19 cellular contexts compared by ENCODE assay signal in the genomic region with DNA sequence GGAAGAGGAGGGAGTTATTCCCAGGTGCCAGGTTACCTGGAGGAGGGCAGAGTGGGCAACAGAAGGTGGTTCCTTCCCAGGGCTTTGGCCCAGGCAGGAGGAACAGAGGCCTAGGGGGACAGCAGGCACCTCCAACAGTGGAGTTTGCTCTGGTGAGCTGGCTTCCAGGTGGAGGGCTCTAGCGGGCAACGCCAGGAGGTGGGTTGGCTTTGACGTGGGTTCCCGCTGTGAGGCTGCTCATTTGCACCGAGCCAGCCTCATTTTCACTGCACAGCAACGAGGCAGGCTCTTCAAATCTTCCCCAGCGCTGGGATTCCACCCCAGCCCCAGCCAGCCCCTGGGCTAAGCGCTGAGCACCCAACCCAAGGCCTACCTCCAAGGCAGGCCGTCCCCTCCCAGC. TPM values are rescaled to one million over a fixed set of nuclear protein-coding genes. Genes with fewer than 3 reads are reported as not detected.
DNase-seq lines count a peak whose midpoint lies in the region; ATAC-seq, FAIRE-seq and TF ChIP-seq lines count a peak whose summit lies in the region.
"Had no signal": no experiment of that assay in that cellular context is flagged by ENCODE, and none has a peak within 500 bp of the region (broad histone marks: within the 10 kb centered on the region; RNA-seq: fewer than 3 reads in every experiment).

No MANE protein-coding gene starts in this region.

- TF ChIP-seq POLR2A in H1 (IDR thresholded peaks at IDR 0.05; ENCODE audit: control extremely low read depth in 1 of 2, low read depth in 2 of 2, low read length in 2 of 2) = no peak

- H2BK15ac ChIP-seq in H1 (ENCODE audit: low read length) = no peak overlapping the region

- peaks cover 2% of the 10 kb centered on the region; the same call in 1 of the 2 replicates for H3K23me2 ChIP-seq in H1 (ENCODE audit: low read depth, low read length)

- POLR2A ChIA-PET in CD4-positive, alpha-beta T cell (lab: Charles Lee) = interaction anchor here (0.7 to 5.4 kb wide), 9 partner anchors 8 to 276 kb away, joined by 3 to 48 read pairs (median 6); partner anchors contain the start of genes IGSF9B, JAM3 and VPS26B
- POLR2A ChIA-PET in H1 (lab: Charles Lee; ENCODE audit: partially characterized antibody) = interaction anchor here (0.6 to 3.1 kb wide), 3 partner anchors 9 to 181 kb away, joined by 3 to 16 read pairs (median 3); partner anchors contain the start of gene IGSF9B

- peak overlapping the region; percentile 68 for H3K4me3 Mint-ChIP-seq in CD4-positive, alpha-beta T cell
- H3K4me3 Mint-ChIP-seq: dendritic cell treated with granulocyte-macrophage colony-stimulating factor and Interleukin-4, amounts not matched to agents 40 ng/mL and 50 ng/mL, for 4 days; memory B cell had no signal

- peak overlapping the region; percentile 27 for H2BK5ac ChIP-seq in H1 (ENCODE audit: low read depth, low read length)

- H3K27me3 ChIP-seq in BE2C (no peaks in the 10 kb centered on the region), H1 (replicated peaks in 1 of 4; ENCODE audit: control insufficient read depth in 3 of 4, extremely low read depth in 1 of 4, insufficient read depth in 3 of 4, low read length in 3 of 4) (no peaks in the 10 kb centered on the region; a peak in 1 of 7 replicates)
- no peaks in the 10 kb centered on the region for H3K27me3 ChIP-seq in CD4-positive, alpha-beta T cell (ENCODE audit: control insufficient read depth, insufficient read depth, low read length)
- H3K27me3 ChIP-seq: pancreas had no signal

- CTCF ChIA-PET in CD4-positive, alpha-beta T cell (lab: Charles Lee) = interaction anchor here (1.2 to 3.1 kb wide), 5 partner anchors 8 to 327 kb away, joined by 3 to 26 read pairs (median 3); partner anchors contain the start of genes GLB1L3 and IGSF9B
- CTCF ChIA-PET in H1 (lab: Charles Lee; ENCODE audit: partially characterized antibody) = interaction anchor here (0.9 to 8.1 kb wide), 17 partner anchors 10 to 187 kb away, joined by 3 to 52 read pairs (median 6); no protein-coding TSS in a partner anchor

- H3K79me2 ChIP-seq in H1 (ENCODE audit: control insufficient read depth in 1 of 2, insufficient read depth in 2 of 2, low read length in 2 of 2) = peaks cover 3 to 63% of the 10 kb centered on the region in 2 experiments; a peak in 3 of 4 replicates

- H2BK12ac ChIP-seq in H1 (ENCODE audit: low read depth, low read length) = peak overlapping the region; percentile 17; the same call in 1 of the 2 replicates

- TF ChIP-seq CTCF in BE2C (IDR thresholded peaks at IDR 0.05; ENCODE audit: low read depth, low read length) (no peak), H1 (IDR thresholded peaks at IDR 0.05; ENCODE audit: control extremely low read depth in 1 of 3, insufficient read depth in 1 of 3, low read depth in 1 of 3, low read length in 3 of 3) (no peak)
- no peak for TF ChIP-seq CTCF in CD4-positive, alpha-beta T cell (IDR thresholded peaks at IDR 0.05)

- H3K79me1 ChIP-seq in H1 (ENCODE audit: low read depth, low read length) = peaks cover 38% of the 10 kb centered on the region

- no peaks in the 10 kb centered on the region for H3K9me3 Mint-ChIP-seq in CD4-positive, alpha-beta T cell
- H3K9me3 Mint-ChIP-seq: CD8-positive, alpha-beta memory T cell; dendritic cell treated with granulocyte-macrophage colony-stimulating factor and Interleukin-4, amounts not matched to agents 40 ng/mL and 50 ng/mL, for 4 days; memory B cell had no signal

- no peak overlapping the region for H3K14ac ChIP-seq in H1 (ENCODE audit: insufficient read length)

- WGBS in H1 (ENCODE audit: extremely low coverage in 1 of 2, insufficient coverage in 1 of 2, insufficient read length in 1 of 2, insufficient replicate concordance in 2 of 2, low coverage in 1 of 2, low lambda C conversion rate in 2 of 2, missing lambda C conversion rate in 1 of 2), 2 experiments = 53% methylated on average over 7 of the region's 9 CpGs; no CpG with 5 or more reads in 1 of the 2 experiments

- H3K56ac ChIP-seq in H1 (replicated peaks; ENCODE audit: insufficient read length, low read depth, low read length) = no peak overlapping the region

- H3K27ac ChIP-seq in CD4-positive, alpha-beta T cell (ENCODE audit: low read depth, low read length) = no peak overlapping the region
- H3K27ac ChIP-seq in H1 (ENCODE audit: low read depth, low read length) = no peak overlapping the region
- H3K27ac ChIP-seq: GM23248, pancreas, PC-9, spleen, suprapubic skin had no signal

- TF ChIP-seq EP300 in H1 (IDR thresholded peaks at IDR 0.05; ENCODE audit: borderline replicate concordance in 1 of 2, low read depth in 2 of 2, low read length in 2 of 2) = no peak

- ATAC-seq in CD4-positive, alpha-beta T cell (ENCODE audit: poor library complexity) = no peak
- ATAC-seq in HG03095 (IDR thresholded peaks at IDR 0.05; ENCODE audit: unreplicated experiment) = no peak

- no peaks in the 10 kb centered on the region for H3K9me3 ChIP-seq in BE2C
- no peaks in the 10 kb centered on the region for H3K9me3 ChIP-seq in CD4-positive, alpha-beta T cell (ENCODE audit: control insufficient read depth, low read length)
- H3K9me3 ChIP-seq in H1 (ENCODE audit: insufficient read depth in 2 of 2, low read depth in 1 of 2, low read length in 1 of 2) = no peaks in the 10 kb centered on the region
- H3K9me3 ChIP-seq: pancreas, spleen, suprapubic skin had no signal

- H2BK20ac ChIP-seq in H1 (ENCODE audit: low read length) = 0 out of 2 replicates have a peak overlapping the region, but pooled peaks have one; percentile 48

- peaks cover 55% of the 10 kb centered on the region for H3K4me1 ChIP-seq in BE2C
- peaks cover 19 to 75% (median 60%) of the 10 kb centered on the region in 4 experiments for H3K4me1 ChIP-seq in H1 (replicated peaks in 1 of 4; ENCODE audit: control insufficient read depth in 3 of 4, insufficient read depth in 4 of 4, low read length in 3 of 4)
- H3K4me1 ChIP-seq: pancreas had no signal

- no peak overlapping the region for H3K23ac ChIP-seq in H1 (ENCODE audit: insufficient read length)

- no peak for FAIRE-seq in H1 (lab: Jason Lieb, UNC)
- FAIRE-seq: G401.6, pancreas had no signal

- H3K4me1 Mint-ChIP-seq in CD4-positive, alpha-beta T cell (ENCODE audit: low read depth) = peaks cover 71% of the 10 kb centered on the region

- no peak overlapping the region; a peak in 1 of 7 replicates for H3K9ac ChIP-seq in H1 (replicated peaks in 1 of 4; ENCODE audit: extremely low read depth in 1 of 4, low read depth in 3 of 4, low read length in 3 of 4)
- H3K9ac ChIP-seq: GM23248 had no signal

- H4K20me1 ChIP-seq in H1 (replicated peaks in 1 of 2; ENCODE audit: control insufficient read depth in 1 of 2, insufficient read depth in 2 of 2, low read length in 2 of 2) = peaks cover 27 to 49% of the 10 kb centered on the region in 2 experiments

- H2AK5ac ChIP-seq in H1 (ENCODE audit: low read depth, low read length) = no peak overlapping the region

- H3K27ac Mint-ChIP-seq in CD4-positive, alpha-beta T cell = peak overlapping the region; percentile 89
- H3K27ac Mint-ChIP-seq: dendritic cell treated with granulocyte-macrophage colony-stimulating factor and Interleukin-4, amounts not matched to agents 40 ng/mL and 50 ng/mL, for 4 days; memory B cell had no signal

- H3K36me3 Mint-ChIP-seq in CD4-positive, alpha-beta T cell (ENCODE audit: low read depth) = peaks cover 18% of the 10 kb centered on the region
- H3K36me3 Mint-ChIP-seq: memory B cell had no signal

- DNase-seq in BE2C (no peak), NCI-H345 treated with DMSO at 0.1 percent for 48 hours (lab: John Stamatoyannopoulos, UW; ENCODE audit: unreplicated experiment) (peak; percentile 58), H1 (ENCODE audit: low read depth in 1 of 2, low spot score in 2 of 2) (no peak), SIG-M5 treated with dmso at 0.1 percent for 504 hours (lab: John Stamatoyannopoulos, UW; ENCODE audit: unreplicated experiment) (no peak), UCSD-AML1 (lab: John Stamatoyannopoulos, UW; ENCODE audit: unreplicated experiment) (no peak), NCI-H748 treated with DMSO at 0.1 percent for 48 hours (lab: John Stamatoyannopoulos, UW) (no peak)
- DNase-seq in CD4-positive, alpha-beta T cell = no peak
- DNase-seq: aorta, GM23248, Kasumi-1, PC-9, spleen had no signal

- peak overlapping the region; percentile 33 for H3K4ac ChIP-seq in H1 (replicated peaks; ENCODE audit: insufficient read length, low read depth, low read length)

- H3K36me3 ChIP-seq in BE2C (peaks cover 17% of the 10 kb centered on the region), H1 (ENCODE audit: control insufficient read depth in 2 of 4, insufficient read depth in 4 of 4, low read length in 3 of 4) (peaks cover 0 to 8% (median 1%) of the 10 kb centered on the region in 4 experiments; a peak in 2 of 8 replicates)
- H3K36me3 ChIP-seq: pancreas, spleen, suprapubic skin had no signal

- peak overlapping the region; percentile 71 for H3K18ac ChIP-seq in H1 (ENCODE audit: extremely low read depth, low read length)

- no peak overlapping the region for H4K5ac ChIP-seq in H1 (ENCODE audit: insufficient read length, low read depth, low read length)

- no peak for TF ChIP-seq RAD21 in H1 (IDR thresholded peaks at IDR 0.05 in 1 of 2, conservative IDR thresholded peaks at IDR 0.05 in 1 of 2; ENCODE audit: low read depth in 2 of 2, low read length in 2 of 2)

- intact Hi-C loops in CD4-positive, alpha-beta T cell (cut with DNase I, micrococcal nuclease) = loop anchor here (2.0 to 5.0 kb wide), 3 partner anchors 38 to 384 kb away; partner anchors contain the start of gene GLB1L2 (in 1 of the 2)

- peaks cover 6% of the 10 kb centered on the region for H3K27me3 Mint-ChIP-seq in CD4-positive, alpha-beta T cell

- no peak overlapping the region for H2AFZ ChIP-seq in H1 (ENCODE audit: low read length)
- H2AFZ ChIP-seq: GM23248, PC-9 had no signal

- no peak overlapping the region for H2BK120ac ChIP-seq in H1 (replicated peaks; ENCODE audit: low read depth, low read length)

- H4K8ac ChIP-seq in H1 (ENCODE audit: extremely low read depth, insufficient read depth, low read length) = no peak overlapping the region; the same call in 1 of the 2 replicates

- peak overlapping the region; percentile 17 for H4K91ac ChIP-seq in H1 (replicated peaks; ENCODE audit: insufficient read length, low read length)

- H3K4me3 ChIP-seq in BE2C (ENCODE audit: low read depth, low read length) (peak overlapping the region; percentile 66), H1 (ENCODE audit: extremely low read depth in 1 of 4, insufficient read depth in 2 of 4, low read depth in 3 of 4, low read length in 4 of 4) (peak overlapping the region in 1 of 4 experiments; percentile 21; a peak in 1 of 8 replicates)
- H3K4me3 ChIP-seq: GM23248, pancreas, PC-9, spleen, suprapubic skin had no signal

- H3K4me2 ChIP-seq in H1 (ENCODE audit: insufficient read depth in 1 of 2, low read depth in 2 of 2, low read length in 2 of 2) = peak overlapping the region; percentile 6 to 58
- H3K4me2 ChIP-seq: PC-9 had no signal

RNA-seq across cellular contexts. Expression of gene IGSF9B, which starts 8.1 kb away (rescaled TPM):
- 112 TPM for polyA plus RNA-seq in BE2C (2012; ENCODE audit: insufficient read depth, insufficient read length, low read depth)
- total RNA-seq in CD4-positive, alpha-beta T cell = 10 to 100 TPM; 24.3 to 27.4 TPM
- total RNA-seq in H1 (2021; fragmentation: NEBNext Ultra II Directional; extraction: Animal tissue kit (Norgen Biotek cat#: 25700)) = 42.3 and 49.2 TPM in 2 replicates
- 16.5 and 23.6 TPM in 2 replicates for polyA plus RNA-seq in H1 (2011; rRNA removed)
- 15.7 TPM for polyA plus RNA-seq in H1 (2011; cell fraction: cytosol; rRNA removed)
- polyA plus RNA-seq in H1 (2011; cell fraction: nucleus; rRNA removed) = 61.7 TPM
- 13.6 to 23.1 TPM (median 21.3 TPM) in 4 replicates for polyA plus RNA-seq in H1 (2012, experiment 1 of 2)
- polyA plus RNA-seq in H1 (2012, experiment 2 of 2) = 8.1 TPM
- 15.1 TPM for polyA plus RNA-seq in H1 (2013, experiment 1 of 2)
- 14.1 TPM for polyA plus RNA-seq in H1 (2013, experiment 2 of 2)
- polyA minus RNA-seq in H1 (2011; rRNA and poly(A)+ RNA removed) = 73.6 and 79.6 TPM in 2 replicates
- 29.4 TPM for polyA minus RNA-seq in H1 (2011; cell fraction: cytosol; rRNA and poly(A)+ RNA removed)
- 44.5 TPM for polyA minus RNA-seq in H1 (2011; cell fraction: nucleus; rRNA and poly(A)+ RNA removed)
- total RNA-seq: GM23248, PC-9 had no signal
